In the genomic region with DNA sequence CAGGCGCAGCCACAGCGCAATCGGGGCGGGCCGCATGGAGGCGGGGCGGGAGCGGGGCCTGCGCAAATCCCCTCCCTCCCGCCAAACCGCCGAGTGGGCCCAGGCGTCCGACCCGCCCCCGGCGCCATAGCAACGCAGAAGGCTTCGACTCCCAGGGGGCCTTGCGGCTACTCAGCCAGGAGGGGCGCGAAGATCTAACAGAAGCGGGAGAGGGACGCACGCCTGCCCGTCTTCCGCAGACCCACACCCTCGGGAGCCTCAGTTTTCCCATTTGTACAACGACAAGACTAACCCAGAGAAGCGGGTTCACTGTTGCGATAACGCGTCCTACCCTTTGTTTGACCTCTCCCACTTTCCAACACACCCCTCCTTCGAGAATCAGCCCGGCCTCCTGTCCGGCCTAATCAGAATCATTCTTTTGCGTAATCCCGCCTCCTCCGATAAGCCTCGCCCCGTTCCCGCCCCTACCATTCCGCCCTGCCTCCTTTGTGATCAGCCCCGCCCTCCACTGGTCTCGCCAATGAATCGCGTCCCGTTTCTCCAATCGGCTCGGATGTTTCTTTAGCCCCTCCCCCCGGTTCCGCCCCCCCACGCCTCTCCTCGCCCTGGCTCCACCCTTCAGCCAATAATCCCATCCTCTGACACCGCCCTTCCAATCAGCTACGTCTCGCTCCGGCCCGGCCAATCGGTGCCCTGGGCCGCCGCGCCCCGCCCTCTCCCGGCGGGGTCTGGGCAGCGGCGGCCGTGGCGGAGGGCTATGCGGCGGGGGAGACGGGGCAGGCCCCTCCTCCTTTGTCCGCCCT, we compare ENCODE assay signal across 1 cellular context.
TF ChIP-seq lines count a peak whose summit lies in the region.

A gene (minus strand): TSS at position 40 of the 803 bp plus-strand sequence. CDS start 4 bp downstream, at position 36.

TF ChIP-seq in HEK293, 187 proteins besides CTCF, POLR2A, EP300 and RAD21 (continued from another document):
- no peak for TF ChIP-seq RBAK (tag by site-specific recombination; IDR thresholded peaks at IDR 0.05)
- TF ChIP-seq, protein P1, sequence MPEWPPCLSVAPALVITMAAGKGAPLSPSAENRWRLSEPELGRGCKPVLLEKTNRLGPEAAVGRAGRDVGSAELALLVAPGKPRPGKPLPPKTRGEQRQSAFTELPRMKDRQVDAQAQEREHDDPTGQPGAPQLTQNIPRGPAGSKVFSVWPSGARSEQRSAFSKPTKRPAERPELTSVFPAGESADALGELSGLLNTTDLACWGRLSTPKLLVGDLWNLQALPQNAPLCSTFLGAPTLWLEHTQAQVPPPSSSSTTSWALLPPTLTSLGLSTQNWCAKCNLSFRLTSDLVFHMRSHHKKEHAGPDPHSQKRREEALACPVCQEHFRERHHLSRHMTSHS (tag by site-specific recombination; IDR thresholded peaks at IDR 0.05), result no peak
- TF ChIP-seq MEIS1 (CRISPR knock-in tag; IDR thresholded peaks at IDR 0.05; ENCODE audit: borderline replicate concordance), result no peak
- peak; percentile 48; the same call in 1 of the 2 replicates for TF ChIP-seq GLIS2 (tag by site-specific recombination; IDR thresholded peaks at IDR 0.05)
- TF ChIP-seq, protein P2, sequence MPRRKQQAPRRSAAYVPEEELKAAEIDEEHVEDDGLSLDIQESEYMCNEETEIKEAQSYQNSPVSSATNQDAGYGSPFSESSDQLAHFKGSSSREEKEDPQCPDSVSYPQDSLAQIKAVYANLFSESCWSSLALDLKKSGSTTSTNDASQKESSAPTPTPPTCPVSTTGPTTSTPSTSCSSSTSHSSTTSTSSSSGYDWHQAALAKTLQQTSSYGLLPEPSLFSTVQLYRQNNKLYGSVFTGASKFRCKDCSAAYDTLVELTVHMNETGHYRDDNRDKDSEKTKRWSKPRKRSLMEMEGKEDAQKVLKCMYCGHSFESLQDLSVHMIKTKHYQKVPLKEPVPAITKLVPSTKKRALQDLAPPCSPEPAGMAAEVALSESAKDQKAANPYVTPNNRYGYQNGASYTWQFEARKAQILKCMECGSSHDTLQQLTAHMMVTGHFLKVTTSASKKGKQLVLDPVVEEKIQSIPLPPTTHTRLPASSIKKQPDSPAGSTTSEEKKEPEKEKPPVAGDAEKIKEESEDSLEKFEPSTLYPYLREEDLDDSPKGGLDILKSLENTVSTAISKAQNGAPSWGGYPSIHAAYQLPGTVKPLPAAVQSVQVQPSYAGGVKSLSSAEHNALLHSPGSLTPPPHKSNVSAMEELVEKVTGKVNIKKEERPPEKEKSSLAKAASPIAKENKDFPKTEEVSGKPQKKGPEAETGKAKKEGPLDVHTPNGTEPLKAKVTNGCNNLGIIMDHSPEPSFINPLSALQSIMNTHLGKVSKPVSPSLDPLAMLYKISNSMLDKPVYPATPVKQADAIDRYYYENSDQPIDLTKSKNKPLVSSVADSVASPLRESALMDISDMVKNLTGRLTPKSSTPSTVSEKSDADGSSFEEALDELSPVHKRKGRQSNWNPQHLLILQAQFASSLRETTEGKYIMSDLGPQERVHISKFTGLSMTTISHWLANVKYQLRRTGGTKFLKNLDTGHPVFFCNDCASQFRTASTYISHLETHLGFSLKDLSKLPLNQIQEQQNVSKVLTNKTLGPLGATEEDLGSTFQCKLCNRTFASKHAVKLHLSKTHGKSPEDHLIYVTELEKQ (tag by site-specific recombination; IDR thresholded peaks at IDR 0.05; ENCODE audit: borderline replicate concordance), result no peak
- no peak for TF ChIP-seq ZNF155 (tag by site-specific recombination; IDR thresholded peaks at IDR 0.05)
- TF ChIP-seq ZNF341 (tag by site-specific recombination; IDR thresholded peaks at IDR 0.05; ENCODE audit: low read depth), result peak; percentile 45; the same call in 1 of the 2 replicates
- no peak for TF ChIP-seq REPIN1 (tag by site-specific recombination; IDR thresholded peaks at IDR 0.05; ENCODE audit: low read depth)
- TF ChIP-seq ZNF132 (tag by site-specific recombination; IDR thresholded peaks at IDR 0.05; ENCODE audit: borderline replicate concordance), result no peak
